In genomic region chr7:29987083-29987482, GRCh38 we compare ENCODE assay signal across 9 cellular contexts. TPM values are rescaled to one million over a fixed set of nuclear protein-coding genes. Genes with fewer than 3 reads are reported as not detected.
A peak's percentile ranks its signal among the peaks of the same experiment; 100 is the strongest.
DNase-seq lines count a peak whose midpoint lies in the region; ATAC-seq, FAIRE-seq and TF ChIP-seq lines count a peak whose summit lies in the region.
"Had no signal": no experiment of that assay in that cellular context is flagged by ENCODE, and none has a peak within 500 bp of the region (broad histone marks: within the 10 kb centered on the region; RNA-seq: fewer than 3 reads in every experiment).

No MANE protein-coding gene starts in this region.

- POLR2A ChIA-PET in A549 (lab: Yijun Ruan, JAX) (no interaction called here), T-cell (lab: Charles Lee) (no interaction called here)

- CTCF ChIA-PET in A549 (lab: Yijun Ruan, JAX) (interaction anchor here (0.6 to 1.7 kb wide), 4 partner anchors 28 to 797 kb away, joined by 3 to 6 read pairs (median 3); no protein-coding TSS in a partner anchor), T-cell (lab: Charles Lee) (interaction anchor here in 1 of 2 donors (0.5 kb wide), 1 partner anchor 275 kb away, joined by 3 read pairs; no protein-coding TSS in a partner anchor)

- peak overlapping the region; percentile 94 for H3K4me2 ChIP-seq in A549

- no peak for FAIRE-seq in A549 (lab: Jason Lieb, UNC)

- in situ Hi-C loops in HAP-1 (cut with MboI; ENCODE audit: low sequenced_read_pairs), result no loop called here
- in situ Hi-C loops in astrocyte of the spinal cord (cut with HindIII; ENCODE audit: low sequenced_read_pairs), result no loop called here

- TF ChIP-seq POLR2A in A549 (IDR thresholded peaks at IDR 0.05; ENCODE audit: low read length), result no peak

- DNase-seq in A549 (ENCODE audit: low read depth in 1 of 2, low spot score in 1 of 2) (peak; percentile 25 to 27), HAP-1 (ENCODE audit: low spot score in 2 of 2) (no peak), astrocyte of the spinal cord (ENCODE audit: low read depth, low spot score) (peak; percentile 26), lung microvascular endothelial cell (ENCODE audit: low read depth in 2 of 2) (peak; percentile 24 to 49), NCI-H1436 treated with DMSO at 0.1 percent for 48 hours (lab: John Stamatoyannopoulos, UW) (no peak), NCI-H774 (lab: John Stamatoyannopoulos, UW) (no peak), T-cell (no peak)
- DNase-seq: NCI-H1092 had no signal

- H3K9me3 ChIP-seq in A549 (no peaks in the 10 kb centered on the region), HAP-1 (no peaks in the 10 kb centered on the region)

- no peak overlapping the region for H3K27ac Mint-ChIP-seq in T-cell

- peaks cover 38 to 59% of the 10 kb centered on the region in 2 donors for H3K27me3 Mint-ChIP-seq in T-cell

- H3K4me1 ChIP-seq in A549 (peaks cover 14% of the 10 kb centered on the region), HAP-1 (peaks cover 23% of the 10 kb centered on the region)

- no peaks in the 10 kb centered on the region for H3K36me3 Mint-ChIP-seq in T-cell

- H3K4me3 ChIP-seq in A549 (0 out of 3 replicates have a peak overlapping the region, but pooled peaks have one; percentile 92), HAP-1 (peak overlapping the region; percentile 92), astrocyte of the spinal cord (ENCODE audit: low read depth, low read length) (no peak overlapping the region)

- no peaks in the 10 kb centered on the region for H3K9me3 Mint-ChIP-seq in T-cell

- no peaks in the 10 kb centered on the region for H3K36me3 ChIP-seq in HAP-1 (replicated peaks)

- TF ChIP-seq CTCF in A549 (IDR thresholded peaks at IDR 0.05) (no peak), astrocyte of the spinal cord (IDR thresholded peaks at IDR 0.05; ENCODE audit: low read depth, low read length) (no peak)

- H3K27me3 ChIP-seq in HAP-1 (ENCODE audit: low read depth), result no peaks in the 10 kb centered on the region

- peaks cover 10 to 23% (median 13%) of the 10 kb centered on the region in 3 donors for H3K4me1 Mint-ChIP-seq in T-cell

- no peak for ATAC-seq in A549
- ATAC-seq in HG03139 (IDR thresholded peaks at IDR 0.05; ENCODE audit: unreplicated experiment), result no peak
- ATAC-seq in T-cell (replicated peaks in 1 of 4), result no peak

- no peak for TF ChIP-seq EP300 in A549 (IDR thresholded peaks at IDR 0.05)

- TF ChIP-seq RAD21 in A549 (conservative IDR thresholded peaks at IDR 0.05 in 1 of 2, IDR thresholded peaks at IDR 0.05 in 1 of 2), result no peak

- H3K27ac ChIP-seq in A549, result peak overlapping the region; percentile 92 to 97

- no peak overlapping the region for H3K4me3 Mint-ChIP-seq in T-cell

- WGBS in A549 (ENCODE audit: missing lambda C conversion rate), result 5% methylated on average over 2 of the region's 2 CpGs

TF ChIP-seq in A549, 52 proteins besides CTCF, POLR2A, EP300 and RAD21:
- no peak for TF ChIP-seq FOSL2 (IDR thresholded peaks at IDR 0.05)
- TF ChIP-seq FOSL2 (CRISPR knock-in tag; IDR thresholded peaks at IDR 0.05), result peak; percentile 20; the same call in 1 of the 2 replicates
- TF ChIP-seq CHD2 (IDR thresholded peaks at IDR 0.05; ENCODE audit: low read length, partially characterized antibody), result no peak

RNA-seq across cellular contexts. Expression of gene SCRN1, which starts 2.5 kb away (rescaled TPM):
- polyA plus RNA-seq in A549 (2011; rRNA removed), result 80.0 and 88.9 TPM in 2 replicates
- 19.3 and 23.4 TPM in 2 replicates for polyA plus RNA-seq in A549 (2012; cell fraction: cytosol; rRNA removed)
- 16.8 and 22.4 TPM in 2 replicates for polyA plus RNA-seq in A549 (2012; cell fraction: nucleus; rRNA removed)
- polyA plus RNA-seq in A549 (2017; fragmentation: RNase III; extraction: RNeasy Plus Mini Kit Qiagen cat#74134 plus additional on column Dnase treatment), result 46.2 to 49.7 TPM (median 49.1 TPM) in 3 replicates
- 71.8 and 78.4 TPM in 2 replicates for polyA minus RNA-seq in A549 (2011; rRNA and poly(A)+ RNA removed)
- total RNA-seq in lung microvascular endothelial cell, result 62.3 and 64.1 TPM in 2 replicates
- total RNA-seq in T-cell, result 10 to 100 TPM in 1 of 5 donors, 1 to 10 TPM in 4; 3.4 to 12.5 (median 5.7) TPM

RNA-seq across cellular contexts. Expression of gene FKBP14, which starts 39.4 kb away (rescaled TPM):
- polyA plus RNA-seq in A549 (2011; rRNA removed), result 17.7 and 22.8 TPM in 2 replicates
- polyA plus RNA-seq in A549 (2012; cell fraction: cytosol; rRNA removed), result 3.7 and 3.9 TPM in 2 replicates
- 1.6 and 2.3 TPM in 2 replicates for polyA plus RNA-seq in A549 (2012; cell fraction: nucleus; rRNA removed)
- polyA plus RNA-seq in A549 (2017; fragmentation: RNase III; extraction: RNeasy Plus Mini Kit Qiagen cat#74134 plus additional on column Dnase treatment), result 10.6 to 11.1 TPM (median 10.7 TPM) in 3 replicates
- 4.7 and 6.4 TPM in 2 replicates for polyA minus RNA-seq in A549 (2011; rRNA and poly(A)+ RNA removed)
- 7.9 and 8.7 TPM in 2 replicates for total RNA-seq in lung microvascular endothelial cell
- total RNA-seq in T-cell, result 1 to 10 TPM; 4.2 to 5.0 (median 4.5) TPM

RNA-seq across cellular contexts. Expression of gene PLEKHA8, which starts 41.1 kb away (rescaled TPM):
- polyA plus RNA-seq in A549 (2011; rRNA removed), result 10.6 and 10.9 TPM in 2 replicates
- 1.7 TPM in 2 replicates for polyA plus RNA-seq in A549 (2012; cell fraction: cytosol; rRNA removed)
- 0.94 and 1.8 TPM in 2 replicates for polyA plus RNA-seq in A549 (2012; cell fraction: nucleus; rRNA removed)
- 5.9 to 6.6 TPM (median 6.2 TPM) in 3 replicates for polyA plus RNA-seq in A549 (2017; fragmentation: RNase III; extraction: RNeasy Plus Mini Kit Qiagen cat#74134 plus additional on column Dnase treatment)
- 8.5 and 9.8 TPM in 2 replicates for polyA minus RNA-seq in A549 (2011; rRNA and poly(A)+ RNA removed)
- 12.3 and 12.4 TPM in 2 replicates for total RNA-seq in lung microvascular endothelial cell
- total RNA-seq in T-cell, result 10 to 100 TPM in 2 of 5 donors, 1 to 10 TPM in 3; 8.6 to 11.2 (median 9.9) TPM

Comparison
In these comparisons a context has a peak if more than half of its experiments do, and no peak if none do; other contexts are left out.
1. DNase-seq: peak in A549 (2 of 2), astrocyte of the spinal cord (single experiment) and lung microvascular endothelial cell (2 of 2); none in HAP-1 (0 of 2), NCI-H1436 treated with DMSO at 0.1 percent for 48 hours (single experiment), NCI-H774 (single experiment) and T-cell (0 of 34).